28 cellular contexts compared by ENCODE assay signal in the genomic region with DNA sequence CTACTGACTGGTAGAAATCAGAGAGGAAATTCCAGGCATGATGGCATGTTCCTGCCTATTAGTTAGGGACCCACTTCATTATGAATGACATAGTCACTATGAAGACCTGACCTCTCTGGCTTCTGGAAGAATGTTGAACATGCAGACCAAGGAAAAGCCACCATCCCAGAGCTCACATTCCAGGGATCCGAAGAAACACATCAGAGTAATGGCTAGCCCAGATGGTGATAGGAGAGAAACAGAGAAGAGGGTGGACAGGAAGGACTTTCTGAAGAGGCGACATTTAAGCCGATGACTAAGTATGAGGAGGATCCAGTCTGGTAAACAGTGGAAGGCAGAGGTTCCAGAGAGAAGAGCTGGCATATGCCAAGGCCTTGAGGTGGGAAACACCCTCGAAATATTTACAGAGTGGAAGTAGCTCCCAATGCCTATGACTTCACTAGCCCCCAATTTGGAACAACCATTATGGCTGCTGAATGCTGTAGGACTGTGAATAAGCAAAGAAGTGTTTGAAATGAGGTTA.
"Had no signal": no experiment of that assay in that cellular context is flagged by ENCODE, and none has a peak within 500 bp of the region (broad histone marks: within the 10 kb centered on the region; RNA-seq: fewer than 3 reads in every experiment).

No MANE protein-coding gene starts in this region.

- H3K36me3 ChIP-seq: neutrophil, pancreas, prostate gland, right lobe of liver, sigmoid colon, spleen, suprapubic skin, tibial nerve, upper lobe of left lung, vagina had no signal

- H3K9me3 ChIP-seq: neutrophil, pancreas, prostate gland, right lobe of liver, sigmoid colon, suprapubic skin, testis, tibial nerve, upper lobe of left lung, vagina had no signal

- DNase-seq: naive thymus-derived CD4-positive, alpha-beta T cell; natural killer cell; nucleus accumbens; pancreas; right cardiac atrium; right lobe of liver; sigmoid colon; spleen; stimulated activated CD4-positive, alpha-beta T cell treated with anti-CD3 and anti-CD28 coated beads, Interleukin-12 subunit alpha, Interleukin-12 subunit beta, amount 100 ng/mL, for 4 hours; stimulated activated CD4-positive, alpha-beta T cell treated with anti-CD3 and anti-CD28 coated beads, Interleukin-1b, Interleukin-23, amount 100 ng/mL, for 48 hours; stimulated activated CD4-positive, alpha-beta T cell treated with anti-CD3 and anti-CD28 coated beads, Interleukin-4, amount 100 ng/mL, for 1 hour; stimulated activated CD4-positive, alpha-beta T cell treated with anti-CD3 and anti-CD28 coated beads, Interleukin-4, amount 100 ng/mL, for 4 hours; stimulated activated CD8-positive, alpha-beta memory T cell treated with anti-CD3 and anti-CD28 coated beads, Interleukin-4, amount 100 ng/mL, for 48 hours; stimulated activated naive CD4-positive, alpha-beta T cell; stimulated activated naive CD8-positive, alpha-beta T cell treated with anti-CD3 and anti-CD28 coated beads, Interleukin-15, amount 100 ng/mL, for 72 hours; stimulated activated naive CD8-positive, alpha-beta T cell treated with anti-CD3 and anti-CD28 coated beads, Interleukin-15, Interleukin-2, amounts not matched to agents 100 U/mL and 50 U/mL, for 24 hours; substantia nigra; testis; trophoblast cell had no signal

- H3K27ac ChIP-seq: neutrophil, pancreas, prostate gland, right lobe of liver, sigmoid colon, skin epidermis, spleen, suprapubic skin, testis, tibial nerve, upper lobe of left lung, vagina had no signal

- ATAC-seq: naive thymus-derived CD4-positive, alpha-beta T cell; natural killer cell; pancreas; right cardiac atrium; right lobe of liver; stimulated activated memory B cell treated with anti-CD40 and anti-IgM and Interleukin-4, amounts not matched to agents 10 μg/mL and 1 μg/mL and 100 μg/mL, for 72 hours; stimulated activated naive CD8-positive, alpha-beta T cell treated with anti-CD3 and anti-CD28 coated beads, Interleukin-15, amount 100 ng/mL, for 72 hours; stimulated activated naive CD8-positive, alpha-beta T cell treated with anti-CD3 and anti-CD28 coated beads, Interleukin-15, Interleukin-2, amounts not matched to agents 100 U/mL and 50 U/mL, for 24 hours had no signal

- H3K27me3 ChIP-seq: neutrophil, pancreas, right lobe of liver, sigmoid colon, spleen, suprapubic skin, testis, tibial nerve, upper lobe of left lung, vagina had no signal

- H3K4me3 ChIP-seq: pancreas, prostate gland, right lobe of liver, sigmoid colon, skin epidermis, smooth muscle cell, spleen, suprapubic skin, testis, tibial nerve, upper lobe of left lung, vagina had no signal

- H3K4me1 ChIP-seq: pancreas, prostate gland, right lobe of liver, sigmoid colon, spleen, suprapubic skin, testis, tibial nerve, upper lobe of left lung, vagina had no signal
